21 cellular contexts compared by ENCODE assay signal in genomic region chr16:69775535-69775934, GRCh38.
"Had no signal": no experiment of that assay in that cellular context is flagged by ENCODE, and none has a peak within 500 bp of the region (broad histone marks: within the 10 kb centered on the region; RNA-seq: fewer than 3 reads in every experiment).

No MANE protein-coding gene starts in this region.

- H3K27me3 Mint-ChIP-seq: naive B cell had no signal

- H3K36me3 ChIP-seq: gastrocnemius medialis, ovary, right atrium auricular region, sigmoid colon, thoracic aorta had no signal

- ATAC-seq: gastrocnemius medialis, left ventricle myocardium superior had no signal

- H3K27ac ChIP-seq: epithelial cell of prostate, esophagus muscularis mucosa, gastrocnemius medialis, ovary, right atrium auricular region, sigmoid colon, skin epidermis, stomach, thoracic aorta, transverse colon had no signal

- H3K4me1 ChIP-seq: sigmoid colon had no signal

- H3K27me3 ChIP-seq: esophagus muscularis mucosa, gastrocnemius medialis, ovary, right atrium auricular region, sigmoid colon, stomach, transverse colon had no signal

- DNase-seq: effector memory CD4-positive, alpha-beta T cell; gastrocnemius medialis; kidney; left colon; left ventricle myocardium superior; mesendoderm; naive B cell; nucleus accumbens; ovary; sigmoid colon; stimulated activated CD4-positive, alpha-beta T cell treated with anti-CD3 and anti-CD28 coated beads, Interleukin-12 subunit alpha, Interleukin-12 subunit beta, amount 100 ng/mL, for 4 hours; stimulated activated naive CD4-positive, alpha-beta T cell; stomach; substantia nigra; transverse colon had no signal

- H3K9me3 ChIP-seq: gastrocnemius medialis, ovary, sigmoid colon, transverse colon had no signal

- H3K4me3 ChIP-seq: esophagus muscularis mucosa, gastrocnemius medialis, lung, ovary, right atrium auricular region, sigmoid colon, skin epidermis, stomach, thoracic aorta, transverse colon had no signal
